In the genomic region with DNA sequence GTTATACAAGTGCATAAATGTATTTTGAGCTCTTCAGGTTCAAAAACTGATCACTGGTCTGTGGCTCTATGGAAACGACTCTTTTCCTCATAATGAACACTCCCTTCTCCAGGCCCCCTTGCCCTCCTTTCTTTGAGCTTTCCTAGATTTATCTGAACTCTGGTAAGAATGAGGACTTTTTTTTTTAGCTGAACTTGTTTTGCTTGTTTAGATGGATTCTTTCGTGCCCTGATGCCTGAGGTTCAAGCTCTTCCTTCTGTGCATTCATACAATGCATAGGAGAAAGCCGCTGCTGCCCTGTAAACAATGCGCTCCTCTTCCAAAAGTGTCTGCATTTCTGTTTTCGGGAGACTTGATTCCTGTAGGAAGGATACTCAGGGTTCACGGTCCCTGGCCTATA, we compare ENCODE assay signal across 12 cellular contexts.
A peak's percentile ranks its signal among the peaks of the same experiment; 100 is the strongest.
DNase-seq lines count a peak whose midpoint lies in the region; ATAC-seq and TF ChIP-seq lines count a peak whose summit lies in the region.
"Had no signal": no experiment of that assay in that cellular context is flagged by ENCODE, and none has a peak within 500 bp of the region (broad histone marks: within the 10 kb centered on the region; RNA-seq: fewer than 3 reads in every experiment).

No MANE protein-coding gene starts in this region.

- WGBS in IMR-90 (ENCODE audit: extremely low coverage in 2 of 2, insufficient read length in 1 of 2), 2 experiments, result no CpG with 5 or more reads among the region's 6 CpGs

- H3K36me3 ChIP-seq in IMR-90 (ENCODE audit: control insufficient read depth, insufficient read depth, low read length) (no peaks in the 10 kb centered on the region), neural progenitor cell (no peaks in the 10 kb centered on the region)

- peaks cover 6% of the 10 kb centered on the region; the same call in 1 of the 2 replicates for H3K9me1 ChIP-seq in IMR-90 (ENCODE audit: insufficient read depth, low read length)

- no peak overlapping the region for H3K23ac ChIP-seq in IMR-90 (ENCODE audit: low read depth, low read length)

- BruUV-seq in IMR-90 (replicated peaks; lab: Mats Ljungman, UMichigan), result no TSS peak

- H3K9ac ChIP-seq in IMR-90 (ENCODE audit: low read depth, low read length) (no peak overlapping the region), neural progenitor cell (no peak overlapping the region)

- H2AFZ ChIP-seq in IMR-90 (replicated peaks; ENCODE audit: low read length, poor library complexity) (no peak overlapping the region), neural progenitor cell (replicated peaks) (no peak overlapping the region)

- H3K4me1 ChIP-seq in IMR-90 (ENCODE audit: control insufficient read depth, insufficient read depth, low read length) (peaks cover 14% of the 10 kb centered on the region), neural progenitor cell (no peaks in the 10 kb centered on the region)

- H3K27me3 ChIP-seq in IMR-90 (ENCODE audit: control insufficient read depth, insufficient read depth, low read length) (no peaks in the 10 kb centered on the region), neural progenitor cell (no peaks in the 10 kb centered on the region)

- H3K4me3 Mint-ChIP-seq in nephron progenitor cell, result no peak overlapping the region
- peak overlapping the region; percentile 15 for H3K4me3 Mint-ChIP-seq in type B pancreatic cell
- no peak overlapping the region for H3K4me3 Mint-ChIP-seq in neural progenitor cell
- H3K4me3 Mint-ChIP-seq: CD4-positive, CD25-positive, alpha-beta regulatory T cell had no signal

- 0 out of 2 replicates have a peak overlapping the region, but pooled peaks have one; percentile 26 for H3K18ac ChIP-seq in IMR-90 (ENCODE audit: low read depth, low read length)

- no peak for DNase-seq in IMR-90
- DNase-seq in islet precursor cell, result peak; percentile 41
- DNase-seq in nephron progenitor cell, result no peak
- DNase-seq in type B pancreatic cell (ENCODE audit: extremely low spot score, unreplicated experiment), result no peak
- no peak for DNase-seq in NCI-H1436 (lab: John Stamatoyannopoulos, UW)
- DNase-seq in neural progenitor cell (ENCODE audit: low spot score), result no peak
- DNase-seq: CD4-positive, CD25-positive, alpha-beta regulatory T cell; DMS53; GF-D8 had no signal

- peak overlapping the region; percentile 45; the same call in 1 of the 2 replicates for H2BK120ac ChIP-seq in IMR-90 (ENCODE audit: low read depth, low read length)

- intact Hi-C loops in IMR-90 (cut with micrococcal nuclease), result loop anchor here (2.0 to 10.0 kb wide), 5 partner anchors 37 to 591 kb away; a partner anchor contains a TSS

- H4K8ac ChIP-seq in IMR-90 (ENCODE audit: low read depth in 2 of 2, low read length in 2 of 2), result no peak overlapping the region

- H4K5ac ChIP-seq in IMR-90 (ENCODE audit: low read depth, low read length), result no peak overlapping the region

- H3K4me3 ChIP-seq in IMR-90 (ENCODE audit: insufficient read depth, low read depth, low read length) (no peak overlapping the region), neural progenitor cell (no peak overlapping the region)

- no peaks in the 10 kb centered on the region for H3K27me3 Mint-ChIP-seq in nephron progenitor cell (ENCODE audit: low read depth, poor library complexity)
- H3K27me3 Mint-ChIP-seq in type B pancreatic cell, result no peaks in the 10 kb centered on the region
- H3K27me3 Mint-ChIP-seq in neural progenitor cell (ENCODE audit: insufficient read depth, low read depth), result no peaks in the 10 kb centered on the region
- H3K27me3 Mint-ChIP-seq: CD4-positive, CD25-positive, alpha-beta regulatory T cell had no signal

- dilution Hi-C loops in IMR-90 (cut with HindIII; ENCODE audit: low sequenced_read_pairs, unreplicated experiment), result no loop called here

- H4K20me1 ChIP-seq in IMR-90 (ENCODE audit: insufficient read depth, low read length) (peaks cover 3% of the 10 kb centered on the region; the same call in 1 of the 2 replicates), neural progenitor cell (ENCODE audit: low read depth) (no peaks in the 10 kb centered on the region)

- H2BK5ac ChIP-seq in IMR-90 (ENCODE audit: low read depth, low read length, poor library complexity, severe bottlenecking), result no peak overlapping the region

- H3F3A ChIP-seq in neural progenitor cell (ENCODE audit: low read depth), result no peaks in the 10 kb centered on the region

- TF ChIP-seq CTCF in IMR-90 (conservative IDR thresholded peaks at IDR 0.05; ENCODE audit: low read depth, low read length) (no peak), nephron progenitor cell (IDR thresholded peaks at IDR 0.05) (no peak), type B pancreatic cell (conservative IDR thresholded peaks at IDR 0.05) (no peak), neural progenitor cell (IDR thresholded peaks at IDR 0.05) (no peak)

- no peak overlapping the region for H3K27ac ChIP-seq in IMR-90 (ENCODE audit: insufficient read depth, low read length)
- H3K27ac ChIP-seq in neural progenitor cell, result no peak overlapping the region
- H3K27ac ChIP-seq: HL-60 had no signal

- no peak for ATAC-seq in IMR-90 (ENCODE audit: low read depth)
- no peak for ATAC-seq in GM18868 (IDR thresholded peaks at IDR 0.05; ENCODE audit: unreplicated experiment)
- ATAC-seq: HCT116 had no signal

- POLR2A ChIA-PET in IMR-90 (lab: Charles Lee; ENCODE audit: unreplicated experiment), result no interaction called here

- H3K36me3 Mint-ChIP-seq in nephron progenitor cell (ENCODE audit: low read depth) (no peaks in the 10 kb centered on the region), type B pancreatic cell (peaks cover 6% of the 10 kb centered on the region), neural progenitor cell (no peaks in the 10 kb centered on the region)
- H3K36me3 Mint-ChIP-seq: CD4-positive, CD25-positive, alpha-beta regulatory T cell had no signal

- H3K4me1 Mint-ChIP-seq in nephron progenitor cell (peaks cover 45% of the 10 kb centered on the region), type B pancreatic cell (ENCODE audit: unreplicated experiment) (peaks cover 59% of the 10 kb centered on the region), neural progenitor cell (peaks cover 30% of the 10 kb centered on the region)
- H3K4me1 Mint-ChIP-seq: CD4-positive, CD25-positive, alpha-beta regulatory T cell had no signal

- peak overlapping the region; percentile 31; the same call in 1 of the 3 replicates for H2BK15ac ChIP-seq in IMR-90 (ENCODE audit: low read depth, low read length)

- peak overlapping the region; percentile 1; the same call in 1 of the 2 replicates for H3K4ac ChIP-seq in IMR-90 (ENCODE audit: low read depth, low read length)

- no peaks in the 10 kb centered on the region for H3K79me1 ChIP-seq in IMR-90 (ENCODE audit: low read depth in 1 of 2, low read length in 2 of 2)

- no peak overlapping the region for H2AK9ac ChIP-seq in IMR-90 (replicated peaks; ENCODE audit: low read depth, low read length, poor library complexity)

- no peak overlapping the region for H4K91ac ChIP-seq in IMR-90 (ENCODE audit: insufficient read depth, low read depth, low read length)

- no peak for TF ChIP-seq POLR2A in IMR-90 (IDR thresholded peaks at IDR 0.05; ENCODE audit: low read depth, low read length)

- H3K79me2 ChIP-seq in neural progenitor cell (ENCODE audit: low read depth), result no peaks in the 10 kb centered on the region

- H2AK5ac ChIP-seq in IMR-90 (ENCODE audit: low read depth, low read length), result peak overlapping the region; percentile 35

- H2BK20ac ChIP-seq in IMR-90 (ENCODE audit: low read depth, low read length), result peak overlapping the region; percentile 36; the same call in 1 of the 2 replicates

- H3K14ac ChIP-seq in IMR-90 (replicated peaks; ENCODE audit: low read depth, low read length), result 0 out of 2 replicates have a peak overlapping the region, but pooled peaks have one; percentile 25

- H3K56ac ChIP-seq in IMR-90 (ENCODE audit: extremely low read depth, insufficient read depth, low read length), result no peak overlapping the region

- in situ Hi-C loops in IMR-90 (cut with MboI; ENCODE audit: low sequenced_read_pairs), result loop anchor here (10.0 kb wide), 1 partner anchor 441 kb away; no protein-coding TSS in a partner anchor

- no peaks in the 10 kb centered on the region for H3K9me3 ChIP-seq in IMR-90 (ENCODE audit: control insufficient read depth, insufficient read depth, low read length)
- H3K9me3 ChIP-seq in neural progenitor cell (ENCODE audit: low read depth), result no peaks in the 10 kb centered on the region

- CTCF ChIA-PET in IMR-90 (lab: Yijun Ruan, JAX), result interaction anchor here (0.6 kb wide), 1 partner anchor 297 kb away, joined by 3 read pairs; no protein-coding TSS in a partner anchor

- H3K27ac Mint-ChIP-seq in nephron progenitor cell, result peak overlapping the region; percentile 67
- peak overlapping the region; percentile 78 for H3K27ac Mint-ChIP-seq in type B pancreatic cell
- no peak overlapping the region for H3K27ac Mint-ChIP-seq in neural progenitor cell
- H3K27ac Mint-ChIP-seq: CD4-positive, CD25-positive, alpha-beta regulatory T cell had no signal

- H3K9me3 Mint-ChIP-seq in nephron progenitor cell (no peaks in the 10 kb centered on the region), type B pancreatic cell (no peaks in the 10 kb centered on the region), neural progenitor cell (no peaks in the 10 kb centered on the region)

- H3K4me2 ChIP-seq in IMR-90 (ENCODE audit: low read depth, low read length) (no peak overlapping the region), neural progenitor cell (no peak overlapping the region)

- no peak for TF ChIP-seq RAD21 in IMR-90 (IDR thresholded peaks at IDR 0.05; ENCODE audit: low read length)

TF ChIP-seq in IMR-90, 13 proteins besides CTCF, POLR2A, EP300 and RAD21:
- no peak for TF ChIP-seq FOS (IDR thresholded peaks at IDR 0.05; ENCODE audit: low read depth, low read length)
- no peak for TF ChIP-seq MXI1 (IDR thresholded peaks at IDR 0.05; ENCODE audit: borderline replicate concordance, low read depth, low read length)
- TF ChIP-seq MAZ (IDR thresholded peaks at IDR 0.05; ENCODE audit: borderline replicate concordance, low read depth, low read length), result no peak
- no peak for TF ChIP-seq NFE2L2 (IDR thresholded peaks at IDR 0.05; ENCODE audit: low read depth, low read length)
